ENCODE assay signal across 37 cellular contexts in the genomic region with DNA sequence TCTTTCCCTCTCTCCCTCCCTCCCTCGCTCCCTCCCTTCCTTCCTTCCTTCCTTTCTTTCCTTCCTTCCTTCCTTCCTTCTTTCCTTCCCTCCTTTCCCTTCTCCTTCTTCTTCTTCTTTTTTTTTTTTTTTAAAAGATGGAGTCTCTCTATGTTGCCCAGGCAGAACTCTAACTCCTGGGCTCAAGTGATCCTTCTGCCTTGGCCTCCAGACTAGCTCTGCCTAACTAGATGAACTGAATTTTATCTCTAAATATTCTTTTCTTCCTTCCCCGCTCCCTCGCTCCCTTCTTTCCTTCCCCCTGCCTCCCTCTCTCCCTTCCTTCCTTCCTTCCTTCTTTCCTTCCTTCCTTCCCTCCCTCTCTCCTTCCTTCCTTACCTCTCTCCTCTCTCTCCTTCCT.
DNase-seq lines count a peak whose midpoint lies in the region; ATAC-seq, FAIRE-seq and TF ChIP-seq lines count a peak whose summit lies in the region.
"Had no signal": no experiment of that assay in that cellular context is flagged by ENCODE, and none has a peak within 500 bp of the region (broad histone marks: within the 10 kb centered on the region; RNA-seq: fewer than 3 reads in every experiment).

No MANE protein-coding gene starts in this region.

- H3K4me3 Mint-ChIP-seq in nephron progenitor cell, result no peak overlapping the region
- H3K4me3 Mint-ChIP-seq: B cell; CD14-positive monocyte; CD4-positive, alpha-beta memory T cell; CD4-positive, alpha-beta T cell; CD4-positive, CD25-positive, alpha-beta regulatory T cell; CD8-positive, alpha-beta memory T cell; CD8-positive, alpha-beta T cell had no signal

- H3K36me3 ChIP-seq in HEK293 (ENCODE audit: control insufficient read depth in 2 of 2, insufficient read depth in 1 of 2, low read length in 2 of 2) (no peaks in the 10 kb centered on the region), K562 (ENCODE audit: control insufficient read depth, insufficient read depth, low read length) (no peaks in the 10 kb centered on the region), H1 (ENCODE audit: control insufficient read depth in 2 of 4, insufficient read depth in 4 of 4, low read length in 3 of 4) (no peaks in the 10 kb centered on the region; a peak in 2 of 8 replicates)
- H3K36me3 ChIP-seq: BE2C; BLaER1; BLaER1 treated with 17β-estradiol and CSF1 and Interleukin-3, amounts not matched to agents 10 nM and 100 nM had no signal

- H4K8ac ChIP-seq in H1 (ENCODE audit: extremely low read depth, insufficient read depth, low read length), result no peak overlapping the region

- intact Hi-C loops in K562 (cut with micrococcal nuclease) (loop anchor here (10.0 kb wide), 1 partner anchor 153 kb away; no protein-coding TSS in a partner anchor), posterior cingulate gyrus (cut with DNase I) (no loop called here)

- no peaks in the 10 kb centered on the region for H3K9me1 ChIP-seq in K562 (ENCODE audit: control insufficient read depth, insufficient read depth, low read length)

- peaks cover 84% of the 10 kb centered on the region for H3K27me3 Mint-ChIP-seq in nephron progenitor cell (ENCODE audit: low read depth, poor library complexity)

- peaks cover 2% of the 10 kb centered on the region; the same call in 1 of the 2 replicates for H3K23me2 ChIP-seq in H1 (ENCODE audit: low read depth, low read length)

- H3K27me3 ChIP-seq in K562 (ENCODE audit: control insufficient read depth in 2 of 2, insufficient read depth in 2 of 2, low read length in 2 of 2) (no peaks in the 10 kb centered on the region), H1 (replicated peaks in 1 of 4; ENCODE audit: control insufficient read depth in 3 of 4, extremely low read depth in 1 of 4, insufficient read depth in 3 of 4, low read length in 3 of 4) (peaks cover 0 to 4% (median 0%) of the 10 kb centered on the region in 4 experiments; a peak in 3 of 7 replicates)
- H3K27me3 ChIP-seq: BLaER1; BLaER1 treated with 17β-estradiol and CSF1 and Interleukin-3, amounts not matched to agents 10 nM and 100 nM had no signal

- H3K79me2 ChIP-seq in K562 (ENCODE audit: control insufficient read depth, insufficient read depth, low read length), result no peaks in the 10 kb centered on the region
- no peaks in the 10 kb centered on the region for H3K79me2 ChIP-seq in H1 (ENCODE audit: control insufficient read depth in 1 of 2, insufficient read depth in 2 of 2, low read length in 2 of 2)

- no peak overlapping the region for H2BK5ac ChIP-seq in H1 (ENCODE audit: low read depth, low read length)

- no peak for FAIRE-seq in K562 (lab: Jason Lieb, UNC)
- FAIRE-seq in H1 (lab: Jason Lieb, UNC), result no peak
- FAIRE-seq: A204.1, A549, D721Med had no signal

- H3K4me1 ChIP-seq in HEK293 (ENCODE audit: control insufficient read depth, insufficient read depth, low read length), result no peaks in the 10 kb centered on the region
- H3K4me1 ChIP-seq in K562 (replicated peaks in 1 of 2; ENCODE audit: control insufficient read depth in 2 of 2, insufficient read depth in 2 of 2, low read length in 2 of 2), result peaks cover 9 to 27% of the 10 kb centered on the region in 2 experiments; a peak in 4 of 5 replicates
- peaks cover 0 to 9% (median 0%) of the 10 kb centered on the region in 4 experiments; a peak in 4 of 7 replicates for H3K4me1 ChIP-seq in H1 (replicated peaks in 1 of 4; ENCODE audit: control insufficient read depth in 3 of 4, insufficient read depth in 4 of 4, low read length in 3 of 4)
- H3K4me1 ChIP-seq: A549; BE2C; BLaER1; BLaER1 treated with 17β-estradiol and CSF1 and Interleukin-3, amounts not matched to agents 10 nM and 100 nM; Caco-2 had no signal

- H3K9me3 ChIP-seq in HEK293 (ENCODE audit: control insufficient read depth, insufficient read depth, low read depth, low read length), result no peaks in the 10 kb centered on the region
- no peaks in the 10 kb centered on the region for H3K9me3 ChIP-seq in K562 (replicated peaks; ENCODE audit: control insufficient read depth, insufficient read depth, low read depth, low read length)
- H3K9me3 ChIP-seq in H1 (ENCODE audit: insufficient read depth in 2 of 2, low read depth in 1 of 2, low read length in 1 of 2), result no peaks in the 10 kb centered on the region
- H3K9me3 ChIP-seq: A549; BE2C; BLaER1; BLaER1 treated with 17β-estradiol and CSF1 and Interleukin-3, amounts not matched to agents 10 nM and 100 nM; Caco-2 had no signal

- no peak overlapping the region for H3K9ac ChIP-seq in K562 (ENCODE audit: insufficient read depth in 1 of 2, low read depth in 2 of 2, low read length in 2 of 2)
- H3K9ac ChIP-seq in H1 (replicated peaks in 1 of 4; ENCODE audit: extremely low read depth in 1 of 4, low read depth in 3 of 4, low read length in 3 of 4), result no peak overlapping the region
- H3K9ac ChIP-seq: BLaER1; BLaER1 treated with 17β-estradiol and CSF1 and Interleukin-3, amounts not matched to agents 10 nM and 100 nM had no signal

- H3K4me2 ChIP-seq in K562 (ENCODE audit: insufficient read depth, low read length) (no peak overlapping the region), H1 (ENCODE audit: insufficient read depth in 1 of 2, low read depth in 2 of 2, low read length in 2 of 2) (no peak overlapping the region)
- H3K4me2 ChIP-seq: A549; BLaER1; BLaER1 treated with 17β-estradiol and CSF1 and Interleukin-3, amounts not matched to agents 10 nM and 100 nM had no signal

- peaks cover 15% of the 10 kb centered on the region for H3K4me1 Mint-ChIP-seq in nephron progenitor cell
- H3K4me1 Mint-ChIP-seq: B cell, CD14-positive monocyte had no signal

- no peak for TF ChIP-seq POLR2A in K562 (conservative IDR thresholded peaks at IDR 0.05)
- no peak for TF ChIP-seq POLR2A in H1 (IDR thresholded peaks at IDR 0.05; ENCODE audit: control extremely low read depth in 1 of 2, low read depth in 2 of 2, low read length in 2 of 2)

- H2BK120ac ChIP-seq in H1 (replicated peaks; ENCODE audit: low read depth, low read length), result no peak overlapping the region

- 0 out of 2 replicates have a peak overlapping the region, but pooled peaks have one; percentile 84 for H2BK12ac ChIP-seq in H1 (ENCODE audit: low read depth, low read length)

- no peak overlapping the region for H2AK5ac ChIP-seq in H1 (ENCODE audit: low read depth, low read length)

- no TSS peak for BruUV-seq in K562 (replicated peaks; lab: Mats Ljungman, UMichigan)

- no peak overlapping the region for H3K56ac ChIP-seq in H1 (replicated peaks; ENCODE audit: insufficient read length, low read depth, low read length)

- no peak overlapping the region for H4K91ac ChIP-seq in H1 (replicated peaks; ENCODE audit: insufficient read length, low read length)

- TF ChIP-seq CTCF in HEK293 (tag by site-specific recombination; IDR thresholded peaks at IDR 0.05) (no peak), K562 (IDR thresholded peaks at IDR 0.05 in 2 of 3, conservative IDR thresholded peaks at IDR 0.05 in 1 of 3; ENCODE audit: insufficient read depth in 2 of 3, low read depth in 1 of 3, low read length in 3 of 3) (no peak), H1 (IDR thresholded peaks at IDR 0.05; ENCODE audit: control extremely low read depth in 1 of 3, insufficient read depth in 1 of 3, low read depth in 1 of 3, low read length in 3 of 3) (no peak), nephron progenitor cell (IDR thresholded peaks at IDR 0.05) (no peak)

- WGBS in K562 (ENCODE audit: insufficient coverage, low coverage, missing lambda C conversion rate), result 21% methylated on average over 2 of the region's 3 CpGs
- 50 to 73% methylated on average over 1 to 2 of the region's 3 CpGs for WGBS in H1 (ENCODE audit: extremely low coverage in 1 of 2, insufficient coverage in 1 of 2, insufficient read length in 1 of 2, insufficient replicate concordance in 2 of 2, low coverage in 1 of 2, low lambda C conversion rate in 2 of 2, missing lambda C conversion rate in 1 of 2), 2 experiments

- no peak overlapping the region for H2BK20ac ChIP-seq in H1 (ENCODE audit: low read length)

- no peak for TF ChIP-seq EP300 in K562 (IDR thresholded peaks at IDR 0.05; ENCODE audit: low read length)
- TF ChIP-seq EP300 in H1 (IDR thresholded peaks at IDR 0.05; ENCODE audit: borderline replicate concordance in 1 of 2, low read depth in 2 of 2, low read length in 2 of 2), result no peak

- H4K5ac ChIP-seq in H1 (ENCODE audit: insufficient read length, low read depth, low read length), result no peak overlapping the region

- no peak overlapping the region for H3K14ac ChIP-seq in H1 (ENCODE audit: insufficient read length)

- no peak overlapping the region for H3K27ac ChIP-seq in HEK293 (ENCODE audit: extremely low read depth, low read depth, low read length)
- H3K27ac ChIP-seq in K562 (ENCODE audit: extremely low read depth, low read depth, low read length), result no peak overlapping the region
- no peak overlapping the region for H3K27ac ChIP-seq in H1 (ENCODE audit: low read depth, low read length)
- H3K27ac ChIP-seq: 22Rv1; A549; BLaER1; BLaER1 treated with 17β-estradiol and CSF1 and Interleukin-3, amounts not matched to agents 10 nM and 100 nM; C4-2B had no signal

- DNase-seq in K562 (ENCODE audit: extremely low read depth in 1 of 4, low spot score in 3 of 4) (no peak), H1 (ENCODE audit: low read depth in 1 of 2, low spot score in 2 of 2) (no peak), nephron progenitor cell (no peak), posterior cingulate gyrus (no peak), SK-N-DZ (ENCODE audit: low spot score) (no peak), SHP77 (lab: John Stamatoyannopoulos, UW) (no peak)
- DNase-seq: 8988T; ACHN; AML-193; BE2C; C1 segment of cervical spinal cord; Caco-2; Calu3; CD4-positive, alpha-beta memory T cell; CD4-positive, alpha-beta T cell; CD4-positive, CD25-positive, alpha-beta regulatory T cell; CD8-positive, alpha-beta memory T cell; CD8-positive, alpha-beta T cell; COR-L47; DMS 273 treated with DMSO at 0.1 percent for 48 hours; DMS153; DMS53; DMS79; DMS79 treated with DMSO at 0.1 percent for 48 hours; DND-41; EL had no signal

- TF ChIP-seq RAD21 in K562 (CRISPR knock-in tag; conservative IDR thresholded peaks at IDR 0.05 in 1 of 2, IDR thresholded peaks at IDR 0.05 in 1 of 2) (no peak), H1 (IDR thresholded peaks at IDR 0.05 in 1 of 2, conservative IDR thresholded peaks at IDR 0.05 in 1 of 2; ENCODE audit: low read depth in 2 of 2, low read length in 2 of 2) (no peak)

- H2AFZ ChIP-seq in K562 (ENCODE audit: low read depth, low read length) (no peak overlapping the region), H1 (ENCODE audit: low read length) (no peak overlapping the region)

- CTCF ChIA-PET in HEK293 (lab: Yijun Ruan, JAX), result no interaction called here
- CTCF ChIA-PET in K562 (lab: Yijun Ruan, JAX; ENCODE audit: low intra/inter-chr PET ratio), result no interaction called here
- CTCF ChIA-PET in H1 (lab: Charles Lee; ENCODE audit: partially characterized antibody), result interaction anchor here (1.0 to 2.2 kb wide), 2 partner anchors 180 to 217 kb away, joined by 3 to 9 read pairs; no protein-coding TSS in a partner anchor

- H3K4ac ChIP-seq in H1 (replicated peaks; ENCODE audit: insufficient read length, low read depth, low read length), result no peak overlapping the region

- no peak overlapping the region for H3K18ac ChIP-seq in H1 (ENCODE audit: extremely low read depth, low read length)

- no peak overlapping the region for H3K23ac ChIP-seq in H1 (ENCODE audit: insufficient read length)

- no peaks in the 10 kb centered on the region for H3K79me1 ChIP-seq in H1 (ENCODE audit: low read depth, low read length)

- peak overlapping the region; percentile 59 for H3K27ac Mint-ChIP-seq in nephron progenitor cell
- H3K27ac Mint-ChIP-seq: B cell; CD14-positive monocyte; CD4-positive, alpha-beta memory T cell; CD4-positive, alpha-beta T cell; CD8-positive, alpha-beta memory T cell; CD8-positive, alpha-beta T cell had no signal

- no peak overlapping the region for H2BK15ac ChIP-seq in H1 (ENCODE audit: low read length)

- H3K9me3 Mint-ChIP-seq in nephron progenitor cell, result no peaks in the 10 kb centered on the region
- H3K9me3 Mint-ChIP-seq: CD4-positive, alpha-beta T cell; CD8-positive, alpha-beta T cell had no signal

- no peak for ATAC-seq in K562
- no peak for ATAC-seq in HG03342 (IDR thresholded peaks at IDR 0.05; ENCODE audit: unreplicated experiment)
- ATAC-seq: A549; CD8-positive, alpha-beta T cell had no signal

- no peaks in the 10 kb centered on the region for H3K36me3 Mint-ChIP-seq in nephron progenitor cell (ENCODE audit: low read depth)
- H3K36me3 Mint-ChIP-seq: CD14-positive monocyte; CD4-positive, alpha-beta memory T cell; CD4-positive, CD25-positive, alpha-beta regulatory T cell; CD8-positive, alpha-beta memory T cell; CD8-positive, alpha-beta T cell had no signal

- in situ Hi-C loops in K562 (cut with MboI), result loop anchor here (10.0 kb wide), 1 partner anchor 447 kb away; no protein-coding TSS in a partner anchor

- POLR2A ChIA-PET in HEK293 (lab: Yijun Ruan, JAX) (no interaction called here), K562 (lab: Yijun Ruan, JAX) (interaction anchor here (1.1 kb wide), 1 partner anchor 11 kb away, joined by 3 read pairs; no protein-coding TSS in a partner anchor), H1 (lab: Charles Lee; ENCODE audit: partially characterized antibody) (no interaction called here)

- H3K4me3 ChIP-seq in HEK293 (ENCODE audit: low read depth, low read length), result no peak overlapping the region
- no peak overlapping the region for H3K4me3 ChIP-seq in K562
- no peak overlapping the region for H3K4me3 ChIP-seq in H1 (ENCODE audit: extremely low read depth in 1 of 4, insufficient read depth in 2 of 4, low read depth in 3 of 4, low read length in 4 of 4)
- H3K4me3 ChIP-seq: A549; BLaER1; BLaER1 treated with 17β-estradiol and CSF1 and Interleukin-3, amounts not matched to agents 10 nM and 100 nM had no signal

- H4K20me1 ChIP-seq in K562 (replicated peaks; ENCODE audit: control insufficient read depth, insufficient read depth, low read length) (no peaks in the 10 kb centered on the region), H1 (replicated peaks in 1 of 2; ENCODE audit: control insufficient read depth in 1 of 2, insufficient read depth in 2 of 2, low read length in 2 of 2) (no peaks in the 10 kb centered on the region)
- H4K20me1 ChIP-seq: BLaER1 had no signal
